In genomic region chr11:73386568-73386967, GRCh38 we compare ENCODE assay signal across 9 cellular contexts. TPM values are rescaled to one million over a fixed set of nuclear protein-coding genes. Genes with fewer than 3 reads are reported as not detected.
DNase-seq lines count a peak whose midpoint lies in the region; ATAC-seq and TF ChIP-seq lines count a peak whose summit lies in the region.
"Had no signal": no experiment of that assay in that cellular context is flagged by ENCODE, and none has a peak within 500 bp of the region (broad histone marks: within the 10 kb centered on the region; RNA-seq: fewer than 3 reads in every experiment).

No MANE protein-coding gene starts in this region.

- H3K27ac ChIP-seq in DND-41 (ENCODE audit: low read length) (peak overlapping the region; percentile 51), dorsolateral prefrontal cortex (peak overlapping the region in 44 of 59 donors; percentile 11 to 85 (median 70)), skeletal muscle tissue (ENCODE audit: low read depth, low read length) (peak overlapping the region; percentile 62)

- peaks cover 90% of the 10 kb centered on the region for H3K79me2 ChIP-seq in DND-41 (ENCODE audit: insufficient read depth, low read length)

- H3K4me3 ChIP-seq in DND-41 (ENCODE audit: low read depth in 1 of 2, low read length in 2 of 2): no peak overlapping the region
- no peak overlapping the region for H3K4me3 ChIP-seq in dorsolateral prefrontal cortex
- H3K4me3 ChIP-seq in skeletal muscle tissue (ENCODE audit: low read length in 3 of 3): peak overlapping the region in 1 of 3 donors; percentile 13

- H3K36me3 ChIP-seq in DND-41 (ENCODE audit: insufficient read depth, low read length) (peaks cover 27% of the 10 kb centered on the region), skeletal muscle tissue (ENCODE audit: control insufficient read depth in 3 of 3, insufficient read depth in 3 of 3, low read length in 3 of 3) (no peaks in the 10 kb centered on the region)

- H3K27me3 ChIP-seq in DND-41 (ENCODE audit: insufficient read depth, low read length, poor library complexity): no peaks in the 10 kb centered on the region
- no peaks in the 10 kb centered on the region for H3K27me3 ChIP-seq in dorsolateral prefrontal cortex
- H3K27me3 ChIP-seq in skeletal muscle tissue (ENCODE audit: control insufficient read depth in 3 of 3, insufficient read depth in 3 of 3, low read length in 3 of 3): no peaks in the 10 kb centered on the region

- H3K4me1 Mint-ChIP-seq in IgD-negative memory B cell: peaks cover 54 to 77% (median 70%) of the 10 kb centered on the region in 3 donors
- peaks cover 48% of the 10 kb centered on the region for H3K4me1 Mint-ChIP-seq in activated T-cell treated with anti-CD3 and anti-CD28 coated beads, Interleukin-2, amount 50 U/mL, for 72 hours (ENCODE audit: low read depth)

- H3K36me3 Mint-ChIP-seq in IgD-negative memory B cell: peaks cover 3% of the 10 kb centered on the region
- H3K36me3 Mint-ChIP-seq in activated T-cell treated with anti-CD3 and anti-CD28 coated beads, Interleukin-2, amount 50 U/mL, for 72 hours (ENCODE audit: insufficient read depth in 2 of 2): no peaks in the 10 kb centered on the region

- TF ChIP-seq CTCF in DND-41 (IDR thresholded peaks at IDR 0.05; ENCODE audit: borderline replicate concordance, extremely low read depth, low read length, poor library complexity, severe bottlenecking): no peak
- no peak for TF ChIP-seq CTCF in dorsolateral prefrontal cortex (IDR thresholded peaks at IDR 0.05 in 54 of 56, conservative IDR thresholded peaks at IDR 0.05 in 2 of 56; ENCODE audit: low read depth in 1 of 56, partially characterized antibody in 56 of 56)

- peaks cover 94% of the 10 kb centered on the region for H4K20me1 ChIP-seq in DND-41 (ENCODE audit: insufficient read depth, low read length)

- peak overlapping the region; percentile 99 to 100 (median 100) for H3K27ac Mint-ChIP-seq in IgD-negative memory B cell
- H3K27ac Mint-ChIP-seq in activated T-cell treated with anti-CD3 and anti-CD28 coated beads, Interleukin-2, amount 50 U/mL, for 72 hours: no peak overlapping the region

- H3K4me2 ChIP-seq in DND-41 (ENCODE audit: insufficient read depth, low read length): no peak overlapping the region

- no peak overlapping the region for H2AFZ ChIP-seq in DND-41 (ENCODE audit: low read depth, low read length)

- H3K9ac ChIP-seq in DND-41 (ENCODE audit: low read depth, low read length) (no peak overlapping the region), skeletal muscle tissue (ENCODE audit: low read depth in 1 of 3, low read length in 3 of 3) (peak overlapping the region in 1 of 3 donors; percentile 25)

- no peaks in the 10 kb centered on the region for H3K9me3 ChIP-seq in DND-41 (ENCODE audit: insufficient read depth, low read length, severe bottlenecking)
- H3K9me3 ChIP-seq in skeletal muscle tissue (ENCODE audit: control insufficient read depth in 3 of 3, low read length in 3 of 3): no peaks in the 10 kb centered on the region

- peak overlapping the region; percentile 74 to 98 (median 88) for H3K4me3 Mint-ChIP-seq in IgD-negative memory B cell
- H3K4me3 Mint-ChIP-seq in activated T-cell treated with anti-CD3 and anti-CD28 coated beads, Interleukin-2, amount 50 U/mL, for 72 hours: no peak overlapping the region

- no peaks in the 10 kb centered on the region for H3K27me3 Mint-ChIP-seq in IgD-negative memory B cell
- H3K27me3 Mint-ChIP-seq in activated T-cell treated with anti-CD3 and anti-CD28 coated beads, Interleukin-2, amount 50 U/mL, for 72 hours (ENCODE audit: low read depth): no peaks in the 10 kb centered on the region

- DNase-seq in DND-41: no peak
- no peak for DNase-seq in dorsolateral prefrontal cortex
- DNase-seq in iPS-NIHi11 (ENCODE audit: low spot score): no peak
- DNase-seq in activated T-cell treated with anti-CD3 and anti-CD28 coated beads, Interleukin-2, amount 50 U/mL, for 72 hours: no peak
- DNase-seq: kidney glomerular epithelial cell, SW 1271 had no signal

- intact Hi-C loops in dorsolateral prefrontal cortex (cut with DNase I): no loop called here

- H3K4me1 ChIP-seq in DND-41 (ENCODE audit: insufficient read depth, low read length) (peaks cover 38% of the 10 kb centered on the region), skeletal muscle tissue (ENCODE audit: control insufficient read depth in 3 of 3, insufficient read depth in 3 of 3, low read length in 3 of 3) (peaks cover 87 to 93% (median 92%) of the 10 kb centered on the region in 3 donors)

- no peak for ATAC-seq in DND-41 (ENCODE audit: insufficient read depth, low read depth)
- ATAC-seq in GM18520 (IDR thresholded peaks at IDR 0.05; ENCODE audit: unreplicated experiment): no peak
- ATAC-seq in activated T-cell treated with anti-CD3 and anti-CD28 coated beads, Interleukin-2, amount 50 U/mL, for 72 hours (replicated peaks in 1 of 2): no peak

- no peaks in the 10 kb centered on the region for H3K9me3 Mint-ChIP-seq in IgD-negative memory B cell
- no peaks in the 10 kb centered on the region for H3K9me3 Mint-ChIP-seq in activated T-cell treated with anti-CD3 and anti-CD28 coated beads, Interleukin-2, amount 50 U/mL, for 72 hours

RNA-seq across cellular contexts. Expression of gene RELT, which starts 10.4 kb away (rescaled TPM):
- 29.9 TPM for polyA plus RNA-seq in IgD-negative memory B cell
- total RNA-seq in dorsolateral prefrontal cortex: 10 to 100 TPM in 110 of 120 experiments, 1 to 10 TPM in 10; 8.6 to 36.1 (median 12.8) TPM
- total RNA-seq in skeletal muscle tissue: 1.6 TPM
- total RNA-seq in activated T-cell treated with anti-CD3 and anti-CD28 coated beads, Interleukin-2, amount 50 U/mL, for 72 hours: 10 to 100 TPM; 17.3 to 19.6 TPM

Comparison
In these comparisons a context has a peak if more than half of its experiments do, and no peak if none do; other contexts are left out.
1. H3K4me3 Mint-ChIP-seq: peak in IgD-negative memory B cell (4 of 4); none in activated T-cell treated with anti-CD3 and anti-CD28 coated beads, Interleukin-2, amount 50 U/mL, for 72 hours (0 of 2).
2. Peak in every context shown above with its lines, with median percentiles within 50 percentile points of each other: H3K27ac ChIP-seq.